Comparison of ENCODE assay signal across 18 cellular contexts in genomic region chr1:86925742-86926141, GRCh38.
"Had no signal": no experiment of that assay in that cellular context is flagged by ENCODE, and none has a peak within 500 bp of the region (broad histone marks: within the 10 kb centered on the region; RNA-seq: fewer than 3 reads in every experiment).

No MANE protein-coding gene starts in this region.

- H3K4me1 Mint-ChIP-seq: mesothelial cell of epicardium had no signal

- H3K27ac ChIP-seq: coronary artery, esophagus muscularis mucosa, foreskin keratinocyte, gastroesophageal sphincter, heart left ventricle, left lung, lower lobe of right lung had no signal

- H3K4me3 ChIP-seq: coronary artery, esophagus muscularis mucosa, gastroesophageal sphincter, heart left ventricle, left lung, lower lobe of right lung, mucosa of descending colon had no signal

- H3K4me1 ChIP-seq: esophagus muscularis mucosa, foreskin keratinocyte, gastroesophageal sphincter, left lung had no signal

- H3K27ac Mint-ChIP-seq: effector memory CD8-positive, alpha-beta T cell; mesothelial cell of epicardium; naive thymus-derived CD8-positive, alpha-beta T cell had no signal

- H3K36me3 ChIP-seq: esophagus muscularis mucosa, gastroesophageal sphincter, heart left ventricle, left lung, lower lobe of right lung had no signal

- H3K4me3 Mint-ChIP-seq: effector memory CD8-positive, alpha-beta T cell; endodermal cell; mesothelial cell of epicardium had no signal

- H3K27me3 ChIP-seq: esophagus muscularis mucosa, foreskin keratinocyte, gastroesophageal sphincter, heart left ventricle, left lung had no signal

- H3K27me3 Mint-ChIP-seq: effector memory CD8-positive, alpha-beta T cell; naive B cell; naive thymus-derived CD8-positive, alpha-beta T cell had no signal

- DNase-seq: effector CD8-positive, alpha-beta T cell; effector memory CD8-positive, alpha-beta T cell; endodermal cell; foreskin keratinocyte; heart left ventricle; hippocampal formation; left cardiac atrium; left lung; left ventricle myocardium superior; lower lobe of right lung; mesenchymal stem cell; mucosa of descending colon; naive B cell; naive thymus-derived CD8-positive, alpha-beta T cell had no signal

- ATAC-seq: effector memory CD8-positive, alpha-beta T cell; foreskin keratinocyte; gastroesophageal sphincter; heart left ventricle; left cardiac atrium; left lung; left ventricle myocardium superior; lower lobe of right lung; naive thymus-derived CD8-positive, alpha-beta T cell had no signal
